ENCODE assay signal across 25 cellular contexts in the genomic region with DNA sequence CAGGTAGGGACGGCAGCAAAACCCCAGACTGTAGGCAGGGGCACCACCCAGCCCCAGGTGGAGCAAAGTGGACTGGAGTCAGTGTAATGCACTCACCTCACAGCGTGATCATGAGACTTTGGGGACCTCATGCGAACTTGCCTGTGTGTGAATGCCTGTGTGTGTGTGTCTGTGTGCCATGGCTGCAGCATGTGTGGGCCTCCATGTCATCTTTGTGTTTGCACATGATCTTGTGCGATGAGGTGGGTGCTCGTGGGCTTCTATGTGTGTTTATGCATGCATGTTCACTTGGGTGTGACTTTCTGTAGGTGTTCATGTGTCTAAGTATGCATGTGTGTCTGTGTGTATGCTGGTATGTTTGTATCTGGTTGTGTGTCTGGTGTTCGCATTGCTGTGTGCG. TPM values are rescaled to one million over a fixed set of nuclear protein-coding genes. Genes with fewer than 3 reads are reported as not detected.
DNase-seq lines count a peak whose midpoint lies in the region; ATAC-seq, FAIRE-seq and TF ChIP-seq lines count a peak whose summit lies in the region.
"Had no signal": no experiment of that assay in that cellular context is flagged by ENCODE, and none has a peak within 500 bp of the region (broad histone marks: within the 10 kb centered on the region; RNA-seq: fewer than 3 reads in every experiment).

No MANE protein-coding gene starts in this region.

- H2BK15ac ChIP-seq in H1 (ENCODE audit: low read length), result peak overlapping the region; percentile 20; the same call in 1 of the 2 replicates

- H3K36me3 ChIP-seq in H1 (ENCODE audit: control insufficient read depth in 2 of 4, insufficient read depth in 4 of 4, low read length in 3 of 4), result no peaks in the 10 kb centered on the region; a peak in 1 of 8 replicates
- H3K36me3 ChIP-seq in left lung, result no peaks in the 10 kb centered on the region
- H3K36me3 ChIP-seq: BE2C; BLaER1 treated with 17β-estradiol and CSF1 and Interleukin-3, amounts not matched to agents 10 nM and 100 nM; HAP-1 had no signal

- H3K27ac Mint-ChIP-seq in nephron progenitor cell (peak overlapping the region; percentile 9), type B pancreatic cell (no peak overlapping the region)
- H3K27ac Mint-ChIP-seq: CD14-positive monocyte; CD4-positive, alpha-beta T cell; GM23338; HFFc6 had no signal

- H3K14ac ChIP-seq in H1 (ENCODE audit: insufficient read length), result no peak overlapping the region

- ATAC-seq in left lung, result no peak
- ATAC-seq: A549, GM23338 had no signal

- 0 out of 2 replicates have a peak overlapping the region, but pooled peaks have one; percentile 5 for H2BK20ac ChIP-seq in H1 (ENCODE audit: low read length)

- H3K27me3 ChIP-seq in H1 (replicated peaks in 1 of 4; ENCODE audit: control insufficient read depth in 3 of 4, extremely low read depth in 1 of 4, insufficient read depth in 3 of 4, low read length in 3 of 4), result no peaks in the 10 kb centered on the region
- no peaks in the 10 kb centered on the region for H3K27me3 ChIP-seq in left lung
- H3K27me3 ChIP-seq: BE2C; BLaER1 treated with 17β-estradiol and CSF1 and Interleukin-3, amounts not matched to agents 10 nM and 100 nM had no signal

- peak overlapping the region; percentile 32 for H3K4ac ChIP-seq in H1 (replicated peaks; ENCODE audit: insufficient read length, low read depth, low read length)

- H3K9me3 ChIP-seq in H1 (ENCODE audit: insufficient read depth in 2 of 2, low read depth in 1 of 2, low read length in 1 of 2) (no peaks in the 10 kb centered on the region), left lung (no peaks in the 10 kb centered on the region)
- H3K9me3 ChIP-seq: A549, BE2C, HAP-1 had no signal

- H3K4me1 Mint-ChIP-seq in nephron progenitor cell (peaks cover 57% of the 10 kb centered on the region), type B pancreatic cell (ENCODE audit: unreplicated experiment) (peaks cover 22% of the 10 kb centered on the region)

- no peak for DNase-seq in GM12891 (ENCODE audit: insufficient read length, low spot score)
- no peak for DNase-seq in H1 (ENCODE audit: low read depth in 1 of 2, low spot score in 2 of 2)
- no peak for DNase-seq in nephron progenitor cell
- no peak for DNase-seq in type B pancreatic cell (ENCODE audit: extremely low spot score, unreplicated experiment)
- DNase-seq in DMS79 treated with DMSO at 0.1 percent for 48 hours (lab: John Stamatoyannopoulos, UW), result no peak
- no peak for DNase-seq in left lung
- DNase-seq in iPS-NIHi7 (ENCODE audit: extremely low spot score), result no peak
- no peak for DNase-seq in NCI-H526 (lab: John Stamatoyannopoulos, UW)
- DNase-seq: 8988T; ACHN; AML-193; BE2C; Calu3; CD4-positive, alpha-beta T cell; COR-L47; DMS53; DND-41; HFFc6 had no signal

- no peaks in the 10 kb centered on the region for H3K23me2 ChIP-seq in H1 (ENCODE audit: low read depth, low read length)

- H3K27ac ChIP-seq in H1 (ENCODE audit: low read depth, low read length) (no peak overlapping the region), left lung (no peak overlapping the region)
- H3K27ac ChIP-seq: A549; BLaER1 treated with 17β-estradiol and CSF1 and Interleukin-3, amounts not matched to agents 10 nM and 100 nM had no signal

- no peak overlapping the region for H3K4me3 ChIP-seq in H1 (ENCODE audit: extremely low read depth in 1 of 4, insufficient read depth in 2 of 4, low read depth in 3 of 4, low read length in 4 of 4)
- no peak overlapping the region for H3K4me3 ChIP-seq in left lung
- H3K4me3 ChIP-seq: A549; BLaER1 treated with 17β-estradiol and CSF1 and Interleukin-3, amounts not matched to agents 10 nM and 100 nM; GM23338; HAP-1 had no signal

- no peak overlapping the region for H4K8ac ChIP-seq in H1 (ENCODE audit: extremely low read depth, insufficient read depth, low read length)

- no peak overlapping the region for H2BK120ac ChIP-seq in H1 (replicated peaks; ENCODE audit: low read depth, low read length)

- peaks cover 0 to 3% of the 10 kb centered on the region in 2 experiments for H4K20me1 ChIP-seq in H1 (replicated peaks in 1 of 2; ENCODE audit: control insufficient read depth in 1 of 2, insufficient read depth in 2 of 2, low read length in 2 of 2)
- H4K20me1 ChIP-seq: BLaER1 treated with 17β-estradiol and CSF1 and Interleukin-3, amounts not matched to agents 10 nM and 100 nM had no signal

- FAIRE-seq in GM12891 (lab: Jason Lieb, UNC), result peak; percentile 28
- no peak for FAIRE-seq in H1 (lab: Jason Lieb, UNC)
- FAIRE-seq: A549, G401.6, H54 had no signal

- H3K79me2 ChIP-seq in H1 (ENCODE audit: control insufficient read depth in 1 of 2, insufficient read depth in 2 of 2, low read length in 2 of 2), result no peaks in the 10 kb centered on the region

- WGBS in H1 (ENCODE audit: extremely low coverage in 1 of 2, insufficient coverage in 1 of 2, insufficient read length in 1 of 2, insufficient replicate concordance in 2 of 2, low coverage in 1 of 2, low lambda C conversion rate in 2 of 2, missing lambda C conversion rate in 1 of 2), 2 experiments, result 89% methylated on average over 7 of the region's 7 CpGs; no CpG with 5 or more reads in 1 of the 2 experiments

- H3K18ac ChIP-seq in H1 (ENCODE audit: extremely low read depth, low read length), result no peak overlapping the region

- no peaks in the 10 kb centered on the region for H3K79me1 ChIP-seq in H1 (ENCODE audit: low read depth, low read length)

- H2BK12ac ChIP-seq in H1 (ENCODE audit: low read depth, low read length), result peak overlapping the region; percentile 80; the same call in 1 of the 2 replicates

- intact Hi-C loops in left lung (cut with DNase I), result no loop called here

- CTCF ChIA-PET in H1 (lab: Charles Lee; ENCODE audit: partially characterized antibody), result no interaction called here

- peak overlapping the region; percentile 85 for H2BK5ac ChIP-seq in H1 (ENCODE audit: low read depth, low read length)

- H3K27me3 Mint-ChIP-seq in nephron progenitor cell (ENCODE audit: low read depth, poor library complexity) (peaks cover 23% of the 10 kb centered on the region), type B pancreatic cell (peaks cover 9% of the 10 kb centered on the region)

- POLR2A ChIA-PET in H1 (lab: Charles Lee; ENCODE audit: partially characterized antibody), result no interaction called here

- TF ChIP-seq POLR2A in GM12891 (IDR thresholded peaks at IDR 0.05; ENCODE audit: low read depth, low read length), result no peak
- TF ChIP-seq POLR2A in H1 (IDR thresholded peaks at IDR 0.05; ENCODE audit: control extremely low read depth in 1 of 2, low read depth in 2 of 2, low read length in 2 of 2), result no peak

- H4K5ac ChIP-seq in H1 (ENCODE audit: insufficient read length, low read depth, low read length), result no peak overlapping the region

- no peak overlapping the region; a peak in 1 of 7 replicates for H3K9ac ChIP-seq in H1 (replicated peaks in 1 of 4; ENCODE audit: extremely low read depth in 1 of 4, low read depth in 3 of 4, low read length in 3 of 4)
- H3K9ac ChIP-seq: BLaER1 treated with 17β-estradiol and CSF1 and Interleukin-3, amounts not matched to agents 10 nM and 100 nM had no signal

- H3K56ac ChIP-seq in H1 (replicated peaks; ENCODE audit: insufficient read length, low read depth, low read length), result no peak overlapping the region

- H3K9me3 Mint-ChIP-seq in nephron progenitor cell, result peaks cover 5% of the 10 kb centered on the region
- peaks cover 7% of the 10 kb centered on the region for H3K9me3 Mint-ChIP-seq in type B pancreatic cell
- H3K9me3 Mint-ChIP-seq: CD4-positive, alpha-beta T cell; GM23338; HFFc6 had no signal

- TF ChIP-seq RAD21 in H1 (IDR thresholded peaks at IDR 0.05 in 1 of 2, conservative IDR thresholded peaks at IDR 0.05 in 1 of 2; ENCODE audit: low read depth in 2 of 2, low read length in 2 of 2), result no peak

- H3K4me3 Mint-ChIP-seq in nephron progenitor cell (peak overlapping the region; percentile 3), type B pancreatic cell (peak overlapping the region; percentile 15)
- H3K4me3 Mint-ChIP-seq: CD14-positive monocyte; CD4-positive, alpha-beta T cell; GM23338; HFFc6 had no signal

- TF ChIP-seq CTCF in H1 (IDR thresholded peaks at IDR 0.05; ENCODE audit: control extremely low read depth in 1 of 3, insufficient read depth in 1 of 3, low read depth in 1 of 3, low read length in 3 of 3), result no peak
- no peak for TF ChIP-seq CTCF in nephron progenitor cell (IDR thresholded peaks at IDR 0.05)
- no peak for TF ChIP-seq CTCF in type B pancreatic cell (conservative IDR thresholded peaks at IDR 0.05)
- TF ChIP-seq CTCF in left lung (IDR thresholded peaks at IDR 0.05), result no peak

- H3K4me2 ChIP-seq in H1 (ENCODE audit: insufficient read depth in 1 of 2, low read depth in 2 of 2, low read length in 2 of 2), result no peak overlapping the region
- H3K4me2 ChIP-seq: A549; BLaER1 treated with 17β-estradiol and CSF1 and Interleukin-3, amounts not matched to agents 10 nM and 100 nM; GM23338 had no signal

- peaks cover 0 to 6% (median 4%) of the 10 kb centered on the region in 4 experiments; a peak in 5 of 7 replicates for H3K4me1 ChIP-seq in H1 (replicated peaks in 1 of 4; ENCODE audit: control insufficient read depth in 3 of 4, insufficient read depth in 4 of 4, low read length in 3 of 4)
- H3K4me1 ChIP-seq in left lung, result no peaks in the 10 kb centered on the region
- H3K4me1 ChIP-seq: A549, BE2C, HAP-1 had no signal

- no peak for TF ChIP-seq EP300 in H1 (IDR thresholded peaks at IDR 0.05; ENCODE audit: borderline replicate concordance in 1 of 2, low read depth in 2 of 2, low read length in 2 of 2)

- no peaks in the 10 kb centered on the region for H3K36me3 Mint-ChIP-seq in nephron progenitor cell (ENCODE audit: low read depth)
- no peaks in the 10 kb centered on the region for H3K36me3 Mint-ChIP-seq in type B pancreatic cell
- H3K36me3 Mint-ChIP-seq: CD14-positive monocyte had no signal

- H2AFZ ChIP-seq in H1 (ENCODE audit: low read length), result no peak overlapping the region
- H2AFZ ChIP-seq: GM23338 had no signal

- no peak overlapping the region for H4K91ac ChIP-seq in H1 (replicated peaks; ENCODE audit: insufficient read length, low read length)

- H2AK5ac ChIP-seq in H1 (ENCODE audit: low read depth, low read length), result 0 out of 2 replicates have a peak overlapping the region, but pooled peaks have one; percentile 53

- H3K23ac ChIP-seq in H1 (ENCODE audit: insufficient read length), result no peak overlapping the region

TF ChIP-seq in H1, 55 proteins besides CTCF, POLR2A, EP300 and RAD21 (continues in another document):
- TF ChIP-seq POU5F1 (IDR thresholded peaks at IDR 0.05; ENCODE audit: low read depth, low read length) (no peak), SUZ12 (IDR thresholded peaks at IDR 0.05; ENCODE audit: low read length) (no peak)

RNA-seq across cellular contexts. Expression of a gene that starts 41.2 kb away (rescaled TPM):
- polyA plus RNA-seq in GM12891 (2012; ENCODE audit: low read depth, missing spikeins), result 29.2 TPM
- total RNA-seq in H1 (2021; fragmentation: NEBNext Ultra II Directional; extraction: Animal tissue kit (Norgen Biotek cat#: 25700)), result 35.7 and 38.2 TPM in 2 replicates
- polyA plus RNA-seq in H1 (2011; rRNA removed), result 32.2 and 36.6 TPM in 2 replicates
- polyA plus RNA-seq in H1 (2011; cell fraction: cytosol; rRNA removed), result 43.9 TPM
- polyA plus RNA-seq in H1 (2011; cell fraction: nucleus; rRNA removed), result 46.9 TPM
- polyA plus RNA-seq in H1 (2012, experiment 1 of 2), result 27.2 to 37.0 TPM (median 29.7 TPM) in 4 replicates
- 28.0 TPM for polyA plus RNA-seq in H1 (2012, experiment 2 of 2)
- polyA plus RNA-seq in H1 (2013, experiment 1 of 2), result 47.2 TPM
- polyA plus RNA-seq in H1 (2013, experiment 2 of 2), result 48.5 TPM
- polyA minus RNA-seq in H1 (2011; rRNA and poly(A)+ RNA removed), result 33.9 and 45.6 TPM in 2 replicates
- polyA minus RNA-seq in H1 (2011; cell fraction: cytosol; rRNA and poly(A)+ RNA removed), result 20.1 TPM
- 40.0 TPM for polyA minus RNA-seq in H1 (2011; cell fraction: nucleus; rRNA and poly(A)+ RNA removed)
- total RNA-seq in type B pancreatic cell (ENCODE audit: low replicate concordance) (46.9 and 52.6 TPM in 2 replicates), left lung (10 to 100 TPM; 54.8 to 89.6 TPM)
